ENCODE assay signal across 8 cellular contexts in genomic region chr7:25389489-25390106, GRCh38.
DNase-seq lines count a peak whose midpoint lies in the region; ATAC-seq and TF ChIP-seq lines count a peak whose summit lies in the region.

No MANE protein-coding gene starts in this region.

- no peak overlapping the region for H3K27ac ChIP-seq in A673 (ENCODE audit: low read depth, low read length, poor library complexity, severe bottlenecking)
- H3K27ac ChIP-seq in tibial artery, result no peak overlapping the region
- no peak overlapping the region for H3K27ac ChIP-seq in vagina

- CTCF ChIA-PET in A673 (lab: Charles Lee), result interaction anchor here (1.7 kb wide), 1 partner anchor 130 kb away, joined by 8 read pairs; no protein-coding TSS in a partner anchor

- H3K4me1 ChIP-seq in A673 (ENCODE audit: insufficient read depth, low read length, poor library complexity, severe bottlenecking), result peaks cover 8% of the 10 kb centered on the region
- H3K4me1 ChIP-seq in tibial artery, result peaks cover 0 to 32% (median 14%) of the 10 kb centered on the region in 4 donors
- H3K4me1 ChIP-seq in vagina, result peaks cover 21% of the 10 kb centered on the region

- DNase-seq in A673 (ENCODE audit: low spot score) (peak; percentile 59), GM04504 (ENCODE audit: low read depth) (peak; percentile 17), NCI-H1930 (lab: John Stamatoyannopoulos, UW) (peak; percentile 12 to 49), astrocyte of the cerebellum (ENCODE audit: low read depth) (peak; percentile 36), inferior parietal cortex (ENCODE audit: extremely low spot score) (peak; percentile 82), tibial artery (no peak), vagina (ENCODE audit: extremely low spot score in 2 of 2) (no peak)

- H3K4me3 ChIP-seq in A673 (ENCODE audit: low read depth, low read length, poor library complexity, severe bottlenecking) (no peak overlapping the region), astrocyte of the cerebellum (ENCODE audit: low read depth, low read length) (no peak overlapping the region), tibial artery (no peak overlapping the region), vagina (no peak overlapping the region)

- BruUV-seq in A673 (replicated peaks; lab: Mats Ljungman, UMichigan), result no TSS peak

- H3K9me3 ChIP-seq in A673 (ENCODE audit: low read depth, low read length, poor library complexity, severe bottlenecking) (no peaks in the 10 kb centered on the region), tibial artery (no peaks in the 10 kb centered on the region), vagina (no peaks in the 10 kb centered on the region)

- H3K36me3 ChIP-seq in A673 (ENCODE audit: insufficient read depth, low read length, poor library complexity, severe bottlenecking) (no peaks in the 10 kb centered on the region), tibial artery (no peaks in the 10 kb centered on the region), vagina (no peaks in the 10 kb centered on the region)

- intact Hi-C loops in A673 (cut with micrococcal nuclease; ENCODE audit: unreplicated experiment), result loop anchor here (1.0 kb wide), 2 partner anchors 130 to 462 kb away; no protein-coding TSS in a partner anchor
- intact Hi-C loops in tibial artery (cut with DNase I; ENCODE audit: low total_unique reads), result loop anchor here (2.0 to 10.0 kb wide), 3 partner anchors 131 to 1775 kb away; partner anchors contain the start of gene HOXA9
- intact Hi-C loops in vagina (cut with DNase I), result loop anchor here (5.0 kb wide), 3 partner anchors 127 to 463 kb away; no protein-coding TSS in a partner anchor

- TF ChIP-seq POLR2A in vagina (IDR thresholded peaks at IDR 0.05), result no peak

- H3K27me3 ChIP-seq in A673 (replicated peaks; ENCODE audit: insufficient read depth, low read depth, low read length, poor library complexity) (peaks cover 69% of the 10 kb centered on the region), tibial artery (no peaks in the 10 kb centered on the region), vagina (no peaks in the 10 kb centered on the region)

- peak; percentile 63 for TF ChIP-seq CTCF in A673 (conservative IDR thresholded peaks at IDR 0.05; ENCODE audit: low read depth, low read length)
- TF ChIP-seq CTCF in astrocyte of the cerebellum (IDR thresholded peaks at IDR 0.05; ENCODE audit: low read depth, low read length, missing control alignments), result peak; percentile 52
- TF ChIP-seq CTCF in tibial artery (IDR thresholded peaks at IDR 0.05), result peak; percentile 57 to 58
- TF ChIP-seq CTCF in vagina (IDR thresholded peaks at IDR 0.05), result peak in 1 of 3 experiments; percentile 46

- in situ Hi-C loops in astrocyte of the cerebellum (cut with HindIII; ENCODE audit: low sequenced_read_pairs), result loop anchor here (5.0 kb wide), 2 partner anchors 137 to 463 kb away; no protein-coding TSS in a partner anchor

- no peak for ATAC-seq in HG02571 (IDR thresholded peaks at IDR 0.05; ENCODE audit: unreplicated experiment)

- POLR2A ChIA-PET in A673 (lab: Charles Lee; ENCODE audit: low non-redundant PET), result no interaction called here

Comparison
In these comparisons a context has a peak if more than half of its experiments do, and no peak if none do; other contexts are left out.
1. DNase-seq: peak in A673 (single experiment), GM04504 (single experiment), NCI-H1930 (2 of 2), astrocyte of the cerebellum (single experiment) and inferior parietal cortex (single experiment); none in tibial artery (0 of 2) and vagina (0 of 2).